Comparison of ENCODE assay signal across 15 cellular contexts in the genomic region with DNA sequence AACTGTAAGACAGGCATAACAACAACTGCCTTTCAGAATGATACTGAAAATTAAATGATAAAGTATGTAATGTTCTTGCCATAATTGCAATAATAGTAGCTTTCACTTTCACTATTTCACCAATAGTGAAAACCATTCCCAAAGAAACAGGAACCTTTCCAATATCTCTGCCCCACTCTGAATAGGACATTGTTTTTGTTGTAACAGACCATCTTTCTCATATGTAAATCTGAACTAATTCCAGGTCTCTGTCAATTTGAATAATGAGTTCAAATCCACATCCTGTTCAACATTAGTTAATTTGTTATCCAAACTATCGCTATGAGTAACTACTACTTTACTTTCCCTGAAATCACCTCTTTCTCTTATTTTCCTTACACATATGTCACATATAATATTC.
DNase-seq lines count a peak whose midpoint lies in the region; ATAC-seq, FAIRE-seq and TF ChIP-seq lines count a peak whose summit lies in the region.
"Had no signal": no experiment of that assay in that cellular context is flagged by ENCODE, and none has a peak within 500 bp of the region (broad histone marks: within the 10 kb centered on the region; RNA-seq: fewer than 3 reads in every experiment).

No MANE protein-coding gene starts in this region.

- WGBS in suprapubic skin: 40% methylated on average over 1 of the region's 1 CpG

- H3K27me3 Mint-ChIP-seq in activated CD8-positive, alpha-beta memory T cell treated with anti-CD3 and anti-CD28 coated beads, Interleukin-2, amount 10 ng/mL, durations not matched to agents 7 days and 5 days: no peaks in the 10 kb centered on the region
- H3K27me3 Mint-ChIP-seq: activated CD4-positive, alpha-beta T cell treated with anti-CD3 and anti-CD28 coated beads, Interleukin-2, amount 10 ng/mL, durations not matched to agents 24 days and 14 days had no signal

- in situ Hi-C loops in ACHN (cut with HindIII; ENCODE audit: low pct_ligation_motif_present, low pct_unique_long_range_greater_than_20kb, low sequenced_read_pairs): no loop called here

- no peak for TF ChIP-seq EP300 in suprapubic skin (IDR thresholded peaks at IDR 0.05)

- H3K4me3 Mint-ChIP-seq in activated CD8-positive, alpha-beta memory T cell treated with anti-CD3 and anti-CD28 coated beads, Interleukin-2, amount 10 ng/mL, durations not matched to agents 7 days and 5 days: no peak overlapping the region
- H3K4me3 Mint-ChIP-seq: activated CD4-positive, alpha-beta T cell treated with anti-CD3 and anti-CD28 coated beads, Interleukin-2, amount 10 ng/mL, durations not matched to agents 24 days and 14 days had no signal

- H3K4me1 ChIP-seq in suprapubic skin: peaks cover 6% of the 10 kb centered on the region
- H3K4me1 ChIP-seq: parathyroid adenoma had no signal

- H3K27ac Mint-ChIP-seq in activated CD8-positive, alpha-beta memory T cell treated with anti-CD3 and anti-CD28 coated beads, Interleukin-2, amount 10 ng/mL, durations not matched to agents 7 days and 5 days: no peak overlapping the region
- H3K27ac Mint-ChIP-seq: activated CD4-positive, alpha-beta T cell treated with anti-CD3 and anti-CD28 coated beads, Interleukin-2, amount 10 ng/mL, durations not matched to agents 24 days and 14 days had no signal

- peak overlapping the region in 2 of 59 donors; percentile 12 to 13 for H3K27ac ChIP-seq in dorsolateral prefrontal cortex
- H3K27ac ChIP-seq in suprapubic skin: no peak overlapping the region
- H3K27ac ChIP-seq: parathyroid adenoma had no signal

- peaks cover 3% of the 10 kb centered on the region for H3K4me1 Mint-ChIP-seq in activated CD8-positive, alpha-beta memory T cell treated with anti-CD3 and anti-CD28 coated beads, Interleukin-2, amount 10 ng/mL, durations not matched to agents 7 days and 5 days

- ATAC-seq in activated CD8-positive, alpha-beta memory T cell treated with anti-CD3 and anti-CD28 coated beads, Interleukin-2, amount 10 ng/mL, durations not matched to agents 7 days and 5 days: no peak
- ATAC-seq: stimulated activated naive CD8-positive, alpha-beta T cell treated with anti-CD3 and anti-CD28 coated beads, Interleukin-15, Interleukin-2, amounts not matched to agents 100 U/mL and 50 U/mL, for 24 hours had no signal

- intact Hi-C loops in dorsolateral prefrontal cortex (cut with DNase I): no loop called here

- H3K36me3 Mint-ChIP-seq in activated CD8-positive, alpha-beta memory T cell treated with anti-CD3 and anti-CD28 coated beads, Interleukin-2, amount 10 ng/mL, durations not matched to agents 7 days and 5 days: peaks cover 5% of the 10 kb centered on the region

- FAIRE-seq in GM12891 (lab: Jason Lieb, UNC): no peak
- FAIRE-seq in urothelium cell line (lab: Jason Lieb, UNC): no peak
- FAIRE-seq: GM18507 had no signal

- no peaks in the 10 kb centered on the region for H3K9me3 ChIP-seq in suprapubic skin

- H3K36me3 ChIP-seq in suprapubic skin: no peaks in the 10 kb centered on the region

- DNase-seq in ACHN: peak; percentile 50
- DNase-seq in NCI-H526 treated with DMSO at 0.1 percent for 48 hours (lab: John Stamatoyannopoulos, UW): peak; percentile 79
- DNase-seq in dorsolateral prefrontal cortex: no peak
- DNase-seq in medulla oblongata (ENCODE audit: extremely low spot score): peak; percentile 38
- DNase-seq in GM12891 (ENCODE audit: insufficient read length, low spot score): no peak
- DNase-seq in suprapubic skin (ENCODE audit: low spot score in 2 of 2): no peak
- no peak for DNase-seq in urothelium cell line (ENCODE audit: low spot score)
- no peak for DNase-seq in activated CD8-positive, alpha-beta memory T cell treated with anti-CD3 and anti-CD28 coated beads, Interleukin-2, amount 10 ng/mL, durations not matched to agents 7 days and 5 days
- DNase-seq: activated CD4-positive, alpha-beta T cell treated with anti-CD3 and anti-CD28 coated beads, Interleukin-2, amount 10 ng/mL, durations not matched to agents 24 days and 14 days; central memory CD4-positive, alpha-beta T cell; foreskin fibroblast; NCI-H2081; stimulated activated naive CD8-positive, alpha-beta T cell treated with anti-CD3 and anti-CD28 coated beads, Interleukin-15, Interleukin-2, amounts not matched to agents 100 U/mL and 50 U/mL, for 24 hours had no signal

- H3K4me3 ChIP-seq in dorsolateral prefrontal cortex: peak overlapping the region in 44 of 59 donors; percentile 0 to 51 (median 20)
- H3K4me3 ChIP-seq in suprapubic skin: no peak overlapping the region

- TF ChIP-seq CTCF in dorsolateral prefrontal cortex (IDR thresholded peaks at IDR 0.05 in 54 of 56, conservative IDR thresholded peaks at IDR 0.05 in 2 of 56; ENCODE audit: low read depth in 1 of 56, partially characterized antibody in 56 of 56): no peak
- TF ChIP-seq CTCF in suprapubic skin (IDR thresholded peaks at IDR 0.05): no peak

- TF ChIP-seq POLR2A in GM12891 (IDR thresholded peaks at IDR 0.05; ENCODE audit: low read depth, low read length): no peak
- TF ChIP-seq POLR2A in suprapubic skin (IDR thresholded peaks at IDR 0.05): no peak

- CTCF ChIA-PET in activated CD8-positive, alpha-beta memory T cell treated with anti-CD3 and anti-CD28 coated beads, Interleukin-2, amount 10 ng/mL, durations not matched to agents 7 days and 5 days (lab: Charles Lee): no interaction called here

- peaks cover 2% of the 10 kb centered on the region for H3K9me3 Mint-ChIP-seq in activated CD8-positive, alpha-beta memory T cell treated with anti-CD3 and anti-CD28 coated beads, Interleukin-2, amount 10 ng/mL, durations not matched to agents 7 days and 5 days (ENCODE audit: low read depth)
- H3K9me3 Mint-ChIP-seq: activated CD4-positive, alpha-beta T cell treated with anti-CD3 and anti-CD28 coated beads, Interleukin-2, amount 10 ng/mL, durations not matched to agents 24 days and 14 days had no signal

- H3K27me3 ChIP-seq in dorsolateral prefrontal cortex (no peaks in the 10 kb centered on the region), suprapubic skin (no peaks in the 10 kb centered on the region)

TF ChIP-seq in GM12891, 5 proteins besides CTCF, POLR2A, EP300 and RAD21:
- TF ChIP-seq TAF1 (IDR thresholded peaks at IDR 0.05; ENCODE audit: low read depth, low read length) (no peak), SPI1 (IDR thresholded peaks at IDR 0.05; ENCODE audit: low read depth, low read length) (no peak), POU2F2 (IDR thresholded peaks at IDR 0.05; ENCODE audit: low read depth, low read length) (no peak), POLR2AphosphoS5 (IDR thresholded peaks at IDR 0.05; ENCODE audit: low read depth, low read length) (no peak), PAX5 (IDR thresholded peaks at IDR 0.05; ENCODE audit: insufficient read depth, low read length, severe bottlenecking) (no peak)

Comparison
In these comparisons a context has a peak if more than half of its experiments do, and no peak if none do; other contexts are left out.
1. DNase-seq: peak in ACHN (single experiment), NCI-H526 treated with DMSO at 0.1 percent for 48 hours (single experiment) and medulla oblongata (single experiment); none in dorsolateral prefrontal cortex (0 of 10), GM12891 (single experiment), suprapubic skin (0 of 2), urothelium cell line (single experiment) and activated CD8-positive, alpha-beta memory T cell treated with anti-CD3 and anti-CD28 coated beads, Interleukin-2, amount 10 ng/mL, durations not matched to agents 7 days and 5 days (single experiment).